In genomic region chr20:31738729-31739549, GRCh38 we compare ENCODE assay signal across 8 cellular contexts. TPM values are rescaled to one million over a fixed set of nuclear protein-coding genes. Genes with fewer than 3 reads are reported as not detected.
A peak's percentile ranks its signal among the peaks of the same experiment; 100 is the strongest.
DNase-seq lines count a peak whose midpoint lies in the region; ATAC-seq and TF ChIP-seq lines count a peak whose summit lies in the region.

Gene TPX2, plus strand, starts transcription at chr20:31739290. Its CDS starts 18,187 bp downstream, at chr20:31757477.

- H3K4me1 ChIP-seq in uterus = no peaks in the 10 kb centered on the region

- TF ChIP-seq CTCF in GM13977 (IDR thresholded peaks at IDR 0.05; ENCODE audit: extremely low read depth, insufficient read depth, missing control alignments) (peak; percentile 12), progenitor cell of endocrine pancreas (IDR thresholded peaks at IDR 0.05; ENCODE audit: unreplicated experiment) (peak; percentile 53), uterus (IDR thresholded peaks at IDR 0.05) (peak in 3 of 4 experiments; percentile 13 to 29 (median 21))

- H3K27ac ChIP-seq in uterus = peak within 1 kb of the TSS; percentile 37 to 69

- POLR2A ChIA-PET in T-cell (lab: Charles Lee) = interaction anchor here in 1 of 2 donors (0.7 kb wide), 1 partner anchor 64 kb away, joined by 3 read pairs; no protein-coding TSS in a partner anchor

- H3K27me3 Mint-ChIP-seq in T-cell = no peaks in the 10 kb centered on the region
- no peaks in the 10 kb centered on the region for H3K27me3 Mint-ChIP-seq in progenitor cell of endocrine pancreas

- H3K27ac Mint-ChIP-seq in T-cell (no peak within 1 kb of the TSS), progenitor cell of endocrine pancreas (no peak within 1 kb of the TSS)

- DNase-seq in GM13977 (ENCODE audit: low spot score) (peak; percentile 94), NCI-H146 (lab: John Stamatoyannopoulos, UW) (peak; percentile 100), T-cell (peak; percentile 39 to 82 (median 60)), amniotic stem cell (lab: John Stamatoyannopoulos, UW) (peak; percentile 95), left cardiac atrium (peak; percentile 96), progenitor cell of endocrine pancreas (ENCODE audit: low spot score, unreplicated experiment) (peak; percentile 92), uterus (peak; percentile 90 to 93)

- H3K36me3 Mint-ChIP-seq in T-cell (no peaks in the 10 kb centered on the region), progenitor cell of endocrine pancreas (ENCODE audit: insufficient read depth) (peaks cover 2% of the 10 kb centered on the region)

- in situ Hi-C loops in GM13977 (cut with MboI; ENCODE audit: low pct_unique_long_range_greater_than_20kb, low sequenced_read_pairs, unreplicated experiment) = no loop called here

- no peaks in the 10 kb centered on the region for H3K9me3 Mint-ChIP-seq in T-cell
- no peaks in the 10 kb centered on the region for H3K9me3 Mint-ChIP-seq in progenitor cell of endocrine pancreas (ENCODE audit: low read depth)

- H3K4me1 Mint-ChIP-seq in T-cell (no peaks in the 10 kb centered on the region), progenitor cell of endocrine pancreas (ENCODE audit: low read depth) (peaks cover 3% of the 10 kb centered on the region)

- peak within 1 kb of the TSS; percentile 46 to 64 for H3K4me3 ChIP-seq in uterus

- peak; percentile 95 for ATAC-seq in HG02870 (IDR thresholded peaks at IDR 0.05; ENCODE audit: unreplicated experiment)
- peak; percentile 97 to 99 (median 98) for ATAC-seq in T-cell (replicated peaks in 1 of 4)
- peak; percentile 100 for ATAC-seq in left cardiac atrium

- no peaks in the 10 kb centered on the region for H3K9me3 ChIP-seq in uterus

- intact Hi-C loops in left cardiac atrium (cut with DNase I) = no loop called here
- intact Hi-C loops in uterus (cut with DNase I; ENCODE audit: low total_unique reads) = no loop called here

- CTCF ChIA-PET in T-cell (lab: Charles Lee) = interaction anchor here in 1 of 2 donors (2.0 to 2.3 kb wide), 2 partner anchors 15 to 78 kb away, joined by 8 to 10 read pairs; no protein-coding TSS in a partner anchor

- peak; percentile 48 to 55 for TF ChIP-seq POLR2A in uterus (IDR thresholded peaks at IDR 0.05)

- H3K36me3 ChIP-seq in uterus = no peaks in the 10 kb centered on the region

- H3K4me3 Mint-ChIP-seq in T-cell (no peak within 1 kb of the TSS), progenitor cell of endocrine pancreas (ENCODE audit: low read depth) (no peak within 1 kb of the TSS)

- H3K27me3 ChIP-seq in uterus = no peaks in the 10 kb centered on the region

RNA-seq across cellular contexts. Expression of gene TPX2, which starts in this region (rescaled TPM):
- total RNA-seq in T-cell = 1 to 10 TPM in 4 of 5 donors, under 1 TPM in 1; 0.99 to 3.0 (median 1.4) TPM
- 1 to 10 TPM in 1 of 2 donors, under 1 TPM in 1; 0.73 to 2.0 TPM for total RNA-seq in left cardiac atrium
- 71.9 and 77.0 TPM in 2 replicates for total RNA-seq in progenitor cell of endocrine pancreas
- total RNA-seq in uterus = 10 to 100 TPM in 1 of 4 donors, under 1 TPM in 2, not detected in 1; 0.12 to 32.4 (median 0.59) TPM

Comparison
In these comparisons a context has a peak if more than half of its experiments do, and no peak if none do; other contexts are left out.
1. Peak in every context shown above with its lines: DNase-seq, ATAC-seq, H3K4me3 ChIP-seq and H3K27ac ChIP-seq.